ENCODE assay signal across 8 cellular contexts in genomic region chr1:56584910-56585528, GRCh38. TPM values are rescaled to one million over a fixed set of nuclear protein-coding genes. Genes with fewer than 3 reads are reported as not detected.
A peak's percentile ranks its signal among the peaks of the same experiment; 100 is the strongest.
DNase-seq lines count a peak whose midpoint lies in the region; ATAC-seq and TF ChIP-seq lines count a peak whose summit lies in the region.

No MANE protein-coding gene starts in this region.

- H3K9me2 ChIP-seq in GM23338 (ENCODE audit: insufficient read depth), result no peaks in the 10 kb centered on the region

- no peaks in the 10 kb centered on the region for H3K9me3 ChIP-seq in uterus

- H3K79me2 ChIP-seq in GM23338 (replicated peaks; ENCODE audit: insufficient read depth), result peaks cover 3% of the 10 kb centered on the region

- H3K27ac ChIP-seq in C4-2B (no peak overlapping the region), GM23338 (ENCODE audit: low read depth) (no peak overlapping the region), brain microvascular endothelial cell (no peak overlapping the region), uterus (no peak overlapping the region)

- H3K4me3 ChIP-seq in GM23338 (no peak overlapping the region), brain microvascular endothelial cell (ENCODE audit: low read depth, low read length) (no peak overlapping the region), uterus (no peak overlapping the region)

- intact Hi-C loops in uterus (cut with DNase I; ENCODE audit: low total_unique reads), result loop anchor here (5.0 kb wide), 1 partner anchor 1298 kb away; no protein-coding TSS in a partner anchor

- H3K36me3 ChIP-seq in GM23338 (ENCODE audit: insufficient read depth) (no peaks in the 10 kb centered on the region), brain microvascular endothelial cell (replicated peaks) (no peaks in the 10 kb centered on the region), uterus (no peaks in the 10 kb centered on the region)

- no peak overlapping the region for H2AFZ ChIP-seq in GM23338

- H4K20me1 ChIP-seq in GM23338 (replicated peaks; ENCODE audit: insufficient read depth), result no peaks in the 10 kb centered on the region

- H3K4me1 Mint-ChIP-seq in GM23338, result peaks cover 21% of the 10 kb centered on the region

- no peaks in the 10 kb centered on the region for H3K27me3 Mint-ChIP-seq in GM23338 (ENCODE audit: insufficient read depth, low read depth, poor library complexity)

- no peaks in the 10 kb centered on the region for H3K27me3 ChIP-seq in GM23338 (ENCODE audit: insufficient read depth)
- H3K27me3 ChIP-seq in brain microvascular endothelial cell (replicated peaks), result no peaks in the 10 kb centered on the region
- no peaks in the 10 kb centered on the region for H3K27me3 ChIP-seq in uterus

- ATAC-seq in GM23338 (peak; percentile 57), HG03025 (IDR thresholded peaks at IDR 0.05; ENCODE audit: low FRiP score, unreplicated experiment) (no peak), HG02981 (IDR thresholded peaks at IDR 0.05; ENCODE audit: unreplicated experiment) (no peak)

- no peaks in the 10 kb centered on the region for H3F3A ChIP-seq in GM23338 (replicated peaks; ENCODE audit: low read depth)

- peaks cover 3% of the 10 kb centered on the region; the same call in 1 of the 3 replicates for H3K36me3 Mint-ChIP-seq in GM23338 (ENCODE audit: low read depth)

- in situ Hi-C loops in brain microvascular endothelial cell (cut with HindIII; ENCODE audit: low pct_ligation_motif_present, low sequenced_read_pairs), result loop anchor here (10.0 kb wide), 1 partner anchor 1300 kb away; no protein-coding TSS in a partner anchor

- H3K27ac Mint-ChIP-seq in GM23338, result no peak overlapping the region

- H3K4me1 ChIP-seq in GM23338 (ENCODE audit: insufficient read depth), result peaks cover 21% of the 10 kb centered on the region
- no peaks in the 10 kb centered on the region for H3K4me1 ChIP-seq in uterus

- no peak for TF ChIP-seq POLR2A in uterus (IDR thresholded peaks at IDR 0.05)

- TF ChIP-seq CTCF in C4-2B (conservative IDR thresholded peaks at IDR 0.05) (peak; percentile 89), GM23338 (conservative IDR thresholded peaks at IDR 0.05; ENCODE audit: low read depth in 2 of 2) (peak; percentile 81 to 98), brain microvascular endothelial cell (IDR thresholded peaks at IDR 0.05; ENCODE audit: low read depth, low read length, missing control alignments) (peak; percentile 74), uterus (IDR thresholded peaks at IDR 0.05) (peak; percentile 81 to 92 (median 90))

- H3K9me3 Mint-ChIP-seq in GM23338, result peaks cover 5% of the 10 kb centered on the region; the same call in 1 of the 3 replicates

- DNase-seq in GM23338 (ENCODE audit: low spot score), result peak; percentile 80
- DNase-seq in NCI-H524 treated with DMSO at 0.1 percent for 48 hours (lab: John Stamatoyannopoulos, UW), result peak; percentile 15
- peak; percentile 50 for DNase-seq in brain microvascular endothelial cell
- DNase-seq in kidney glomerular epithelial cell (lab: John Stamatoyannopoulos, UW), result peak; percentile 77
- DNase-seq in uterus, result peak in 1 of 2 donors; percentile 38

- no peak overlapping the region for H3K4me3 Mint-ChIP-seq in GM23338

- no peak overlapping the region for H3K4me2 ChIP-seq in GM23338

TF ChIP-seq in GM23338, 12 proteins besides CTCF, POLR2A, EP300 and RAD21 (continues in another document):
- TF ChIP-seq NANOG (IDR thresholded peaks at IDR 0.05; ENCODE audit: borderline replicate concordance), result no peak
- no peak for TF ChIP-seq ETS1 (IDR thresholded peaks at IDR 0.05)
- TF ChIP-seq EZH2phosphoT487 (IDR thresholded peaks at IDR 0.05; ENCODE audit: unreplicated experiment), result no peak
- no peak for TF ChIP-seq CREB1 (CRISPR knock-in tag; IDR thresholded peaks at IDR 0.05; ENCODE audit: low read depth)
- no peak for TF ChIP-seq ZNF462 (CRISPR knock-in tag; IDR thresholded peaks at IDR 0.05)
- no peak for TF ChIP-seq ZNF331 (CRISPR knock-in tag; IDR thresholded peaks at IDR 0.05; ENCODE audit: low read depth)

RNA-seq across cellular contexts. Expression of gene PLPP3, which starts 5.7 kb away (rescaled TPM):
- 49.0 and 61.9 TPM in 2 replicates for total RNA-seq in GM23338 (2014; rRNA removed; shearing (Covaris generic))
- polyA plus RNA-seq in GM23338 (2016; fragmentation: Nextera tagmentation; extraction: Ambion mirVana), result 41.9 and 42.2 TPM in 2 replicates
- 100 to 1,000 TPM in 2 of 4 donors, 10 to 100 TPM in 2; 76.3 to 315 (median 140) TPM for total RNA-seq in uterus
